ENCODE assay signal across 1 cellular context in genomic region chr1:204664251-204664650, GRCh38.
TF ChIP-seq lines count a peak whose summit lies in the region.

No MANE protein-coding gene starts in this region.

TF ChIP-seq in K562, 482 proteins besides CTCF, POLR2A, EP300 and RAD21 (continued from another document):
- TF ChIP-seq, protein P1, sequence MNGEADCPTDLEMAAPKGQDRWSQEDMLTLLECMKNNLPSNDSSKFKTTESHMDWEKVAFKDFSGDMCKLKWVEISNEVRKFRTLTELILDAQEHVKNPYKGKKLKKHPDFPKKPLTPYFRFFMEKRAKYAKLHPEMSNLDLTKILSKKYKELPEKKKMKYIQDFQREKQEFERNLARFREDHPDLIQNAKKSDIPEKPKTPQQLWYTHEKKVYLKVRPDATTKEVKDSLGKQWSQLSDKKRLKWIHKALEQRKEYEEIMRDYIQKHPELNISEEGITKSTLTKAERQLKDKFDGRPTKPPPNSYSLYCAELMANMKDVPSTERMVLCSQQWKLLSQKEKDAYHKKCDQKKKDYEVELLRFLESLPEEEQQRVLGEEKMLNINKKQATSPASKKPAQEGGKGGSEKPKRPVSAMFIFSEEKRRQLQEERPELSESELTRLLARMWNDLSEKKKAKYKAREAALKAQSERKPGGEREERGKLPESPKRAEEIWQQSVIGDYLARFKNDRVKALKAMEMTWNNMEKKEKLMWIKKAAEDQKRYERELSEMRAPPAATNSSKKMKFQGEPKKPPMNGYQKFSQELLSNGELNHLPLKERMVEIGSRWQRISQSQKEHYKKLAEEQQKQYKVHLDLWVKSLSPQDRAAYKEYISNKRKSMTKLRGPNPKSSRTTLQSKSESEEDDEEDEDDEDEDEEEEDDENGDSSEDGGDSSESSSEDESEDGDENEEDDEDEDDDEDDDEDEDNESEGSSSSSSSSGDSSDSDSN (IDR thresholded peaks at IDR 0.05; ENCODE audit: borderline replicate concordance in 1 of 2, low read depth in 2 of 2, low read length in 2 of 2) = no peak
- TF ChIP-seq SMARCA5 (IDR thresholded peaks at IDR 0.05) (no peak), GTF2B (IDR thresholded peaks at IDR 0.05; ENCODE audit: extremely low read depth, insufficient read length) (no peak), POLR2G (IDR thresholded peaks at IDR 0.05; ENCODE audit: low read depth, low read length) (no peak), ZNF263 (CRISPR knock-in tag; IDR thresholded peaks at IDR 0.05; ENCODE audit: borderline replicate concordance) (peak; percentile 48; the same call in 1 of the 2 replicates)
